ENCODE assay signal across 16 cellular contexts in the genomic region with DNA sequence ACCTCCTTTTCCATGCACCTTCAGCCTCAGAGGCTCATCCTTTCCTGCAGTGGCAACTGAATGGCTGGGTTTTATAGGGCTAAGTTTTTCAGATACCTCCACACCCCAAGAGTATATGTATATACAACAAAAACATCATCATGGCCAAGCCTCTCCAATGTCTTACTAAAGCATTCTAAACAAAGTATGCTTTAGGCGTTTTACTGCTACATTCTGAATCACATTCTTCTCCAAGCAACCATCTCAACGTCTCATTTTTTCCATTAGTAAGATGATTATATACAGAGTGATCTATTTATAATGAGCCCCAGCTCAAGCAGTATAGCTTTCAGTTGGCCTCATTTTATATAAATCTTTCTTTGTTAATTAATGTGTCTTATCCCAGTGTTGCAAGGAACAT.
"Had no signal": no experiment of that assay in that cellular context is flagged by ENCODE, and none has a peak within 500 bp of the region (broad histone marks: within the 10 kb centered on the region; RNA-seq: fewer than 3 reads in every experiment).

No MANE protein-coding gene starts in this region.

- DNase-seq: activated CD4-positive, alpha-beta T cell treated with anti-CD3 and anti-CD28 coated beads, Interleukin-2, amount 10 ng/mL, durations not matched to agents 7 days and 5 days; activated CD8-positive, alpha-beta memory T cell treated with anti-CD3 and anti-CD28 coated beads, Interleukin-2, amount 50 U/mL, for 4 hours; amniotic stem cell; dermis blood vessel endothelial cell; effector memory CD4-positive, alpha-beta T cell; foreskin fibroblast; left cardiac atrium; natural killer cell; nucleus accumbens; retina; stimulated activated naive B cell treated with anti-CD40 and anti-IgM and Interleukin-4, amounts not matched to agents 10 μg/mL and 1 μg/mL and 100 μg/mL, for 72 hours; T1000 had no signal

- H3K9me3 ChIP-seq: esophagus muscularis mucosa had no signal

- ATAC-seq: natural killer cell; stimulated activated naive B cell treated with anti-CD40 and anti-IgM and Interleukin-4, amounts not matched to agents 10 μg/mL and 1 μg/mL and 100 μg/mL, for 72 hours had no signal

- H3K4me1 Mint-ChIP-seq: activated CD4-positive, alpha-beta T cell treated with anti-CD3 and anti-CD28 coated beads, Interleukin-2, amount 10 ng/mL, durations not matched to agents 7 days and 5 days; natural killer cell had no signal

- H3K4me3 ChIP-seq: esophagus muscularis mucosa, hepatocyte had no signal

- H3K27ac ChIP-seq: hepatocyte had no signal

- H3K4me3 Mint-ChIP-seq: activated CD4-positive, alpha-beta T cell treated with anti-CD3 and anti-CD28 coated beads, Interleukin-2, amount 10 ng/mL, durations not matched to agents 7 days and 5 days; activated naive CD8-positive, alpha-beta T cell; activated T-helper 1 cell treated with anti-CD3 and anti-CD28 coated beads, Interleukin-12 subunit alpha, Interleukin-12 subunit beta, Interleukin-2, Interleukin-4 antibody, amounts not matched to agents 30 ng/mL and 10 ng/mL and 1 ng/mL, durations not matched to agents 14 hours and 24 hours and 36 hours; natural killer cell; stimulated activated naive B cell treated with anti-CD40 and anti-IgM and Interleukin-4, amounts not matched to agents 10 μg/mL and 1 μg/mL and 100 μg/mL, for 72 hours had no signal

- H3K36me3 ChIP-seq: esophagus muscularis mucosa had no signal

- H3K36me3 Mint-ChIP-seq: activated naive CD8-positive, alpha-beta T cell; natural killer cell; stimulated activated naive B cell treated with anti-CD40 and anti-IgM and Interleukin-4, amounts not matched to agents 10 μg/mL and 1 μg/mL and 100 μg/mL, for 72 hours had no signal

- H3K27me3 ChIP-seq: esophagus muscularis mucosa had no signal

- H3K9me3 Mint-ChIP-seq: activated CD4-positive, alpha-beta T cell treated with anti-CD3 and anti-CD28 coated beads, Interleukin-2, amount 10 ng/mL, durations not matched to agents 7 days and 5 days; activated T-helper 1 cell treated with anti-CD3 and anti-CD28 coated beads, Interleukin-12 subunit alpha, Interleukin-12 subunit beta, Interleukin-2, Interleukin-4 antibody, amounts not matched to agents 30 ng/mL and 10 ng/mL and 1 ng/mL, durations not matched to agents 14 hours and 24 hours and 36 hours; natural killer cell had no signal

- H3K27ac Mint-ChIP-seq: activated CD4-positive, alpha-beta T cell treated with anti-CD3 and anti-CD28 coated beads, Interleukin-2, amount 10 ng/mL, durations not matched to agents 7 days and 5 days; activated naive CD8-positive, alpha-beta T cell; activated T-helper 1 cell treated with anti-CD3 and anti-CD28 coated beads, Interleukin-12 subunit alpha, Interleukin-12 subunit beta, Interleukin-2, Interleukin-4 antibody, amounts not matched to agents 30 ng/mL and 10 ng/mL and 1 ng/mL, durations not matched to agents 14 hours and 24 hours and 36 hours; natural killer cell; stimulated activated naive B cell treated with anti-CD40 and anti-IgM and Interleukin-4, amounts not matched to agents 10 μg/mL and 1 μg/mL and 100 μg/mL, for 72 hours had no signal
